ENCODE assay signal across 1 cellular context in the genomic region with DNA sequence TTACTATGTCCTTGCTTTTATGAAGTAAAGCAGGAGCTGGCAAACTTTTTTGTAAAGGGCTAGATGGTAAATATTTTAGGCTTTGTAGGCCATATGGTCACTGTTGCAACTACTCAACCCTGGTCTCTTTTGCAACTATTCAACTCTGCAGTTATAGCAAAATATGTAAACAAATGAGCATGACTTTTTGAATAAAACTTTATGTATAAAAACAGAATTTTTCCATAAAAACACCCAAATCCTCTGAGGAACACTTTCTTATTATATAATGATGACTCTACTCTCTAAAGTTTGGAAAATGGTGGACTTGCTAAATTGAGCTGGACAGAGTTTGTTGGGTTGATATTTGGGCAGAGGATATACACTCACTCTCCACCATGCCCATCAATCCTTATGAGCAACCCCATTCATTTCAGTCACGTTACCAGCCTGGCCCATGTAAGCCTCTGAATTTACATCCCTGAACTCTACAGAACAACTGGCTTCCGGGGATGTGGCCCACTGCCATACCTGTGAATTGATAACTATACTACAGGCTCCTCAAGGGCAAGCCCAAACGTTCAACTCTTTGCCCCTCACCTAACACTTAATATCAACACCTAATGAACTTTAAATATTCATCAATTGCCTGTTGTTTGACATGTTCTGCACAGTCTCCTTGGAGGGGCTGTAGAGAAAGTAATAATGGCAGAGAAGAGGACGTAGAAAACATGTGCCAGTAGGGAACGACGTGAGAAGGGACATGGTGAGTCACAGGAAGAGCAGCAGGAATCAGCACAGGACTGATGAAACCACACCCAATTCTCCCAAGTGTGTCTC.
TF ChIP-seq lines count a peak whose summit lies in the region.

No MANE protein-coding gene starts in this region.

TF ChIP-seq in K562, 482 proteins besides CTCF, POLR2A, EP300 and RAD21 (continued from another document and continues in another):
- TF ChIP-seq, protein P1, sequence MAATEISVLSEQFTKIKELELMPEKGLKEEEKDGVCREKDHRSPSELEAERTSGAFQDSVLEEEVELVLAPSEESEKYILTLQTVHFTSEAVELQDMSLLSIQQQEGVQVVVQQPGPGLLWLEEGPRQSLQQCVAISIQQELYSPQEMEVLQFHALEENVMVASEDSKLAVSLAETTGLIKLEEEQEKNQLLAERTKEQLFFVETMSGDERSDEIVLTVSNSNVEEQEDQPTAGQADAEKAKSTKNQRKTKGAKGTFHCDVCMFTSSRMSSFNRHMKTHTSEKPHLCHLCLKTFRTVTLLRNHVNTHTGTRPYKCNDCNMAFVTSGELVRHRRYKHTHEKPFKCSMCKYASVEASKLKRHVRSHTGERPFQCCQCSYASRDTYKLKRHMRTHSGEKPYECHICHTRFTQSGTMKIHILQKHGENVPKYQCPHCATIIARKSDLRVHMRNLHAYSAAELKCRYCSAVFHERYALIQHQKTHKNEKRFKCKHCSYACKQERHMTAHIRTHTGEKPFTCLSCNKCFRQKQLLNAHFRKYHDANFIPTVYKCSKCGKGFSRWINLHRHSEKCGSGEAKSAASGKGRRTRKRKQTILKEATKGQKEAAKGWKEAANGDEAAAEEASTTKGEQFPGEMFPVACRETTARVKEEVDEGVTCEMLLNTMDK (IDR thresholded peaks at IDR 0.05; ENCODE audit: borderline replicate concordance, insufficient read depth, low read depth, low read length, poor library complexity, severe bottlenecking): no peak
- TF ChIP-seq, protein P2, sequence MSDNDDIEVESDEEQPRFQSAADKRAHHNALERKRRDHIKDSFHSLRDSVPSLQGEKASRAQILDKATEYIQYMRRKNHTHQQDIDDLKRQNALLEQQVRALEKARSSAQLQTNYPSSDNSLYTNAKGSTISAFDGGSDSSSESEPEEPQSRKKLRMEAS (CRISPR knock-in tag; IDR thresholded peaks at IDR 0.05): peak; percentile 80
- TF ChIP-seq NR3C1 (CRISPR knock-in tag; IDR thresholded peaks at IDR 0.05): no peak
- TF ChIP-seq, protein P3, sequence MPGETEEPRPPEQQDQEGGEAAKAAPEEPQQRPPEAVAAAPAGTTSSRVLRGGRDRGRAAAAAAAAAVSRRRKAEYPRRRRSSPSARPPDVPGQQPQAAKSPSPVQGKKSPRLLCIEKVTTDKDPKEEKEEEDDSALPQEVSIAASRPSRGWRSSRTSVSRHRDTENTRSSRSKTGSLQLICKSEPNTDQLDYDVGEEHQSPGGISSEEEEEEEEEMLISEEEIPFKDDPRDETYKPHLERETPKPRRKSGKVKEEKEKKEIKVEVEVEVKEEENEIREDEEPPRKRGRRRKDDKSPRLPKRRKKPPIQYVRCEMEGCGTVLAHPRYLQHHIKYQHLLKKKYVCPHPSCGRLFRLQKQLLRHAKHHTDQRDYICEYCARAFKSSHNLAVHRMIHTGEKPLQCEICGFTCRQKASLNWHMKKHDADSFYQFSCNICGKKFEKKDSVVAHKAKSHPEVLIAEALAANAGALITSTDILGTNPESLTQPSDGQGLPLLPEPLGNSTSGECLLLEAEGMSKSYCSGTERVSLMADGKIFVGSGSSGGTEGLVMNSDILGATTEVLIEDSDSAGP (CRISPR knock-in tag; IDR thresholded peaks at IDR 0.05): no peak
- peak; percentile 69; the same call in 1 of the 2 replicates for TF ChIP-seq MECOM (CRISPR knock-in tag; IDR thresholded peaks at IDR 0.05)
- TF ChIP-seq, protein P4, sequence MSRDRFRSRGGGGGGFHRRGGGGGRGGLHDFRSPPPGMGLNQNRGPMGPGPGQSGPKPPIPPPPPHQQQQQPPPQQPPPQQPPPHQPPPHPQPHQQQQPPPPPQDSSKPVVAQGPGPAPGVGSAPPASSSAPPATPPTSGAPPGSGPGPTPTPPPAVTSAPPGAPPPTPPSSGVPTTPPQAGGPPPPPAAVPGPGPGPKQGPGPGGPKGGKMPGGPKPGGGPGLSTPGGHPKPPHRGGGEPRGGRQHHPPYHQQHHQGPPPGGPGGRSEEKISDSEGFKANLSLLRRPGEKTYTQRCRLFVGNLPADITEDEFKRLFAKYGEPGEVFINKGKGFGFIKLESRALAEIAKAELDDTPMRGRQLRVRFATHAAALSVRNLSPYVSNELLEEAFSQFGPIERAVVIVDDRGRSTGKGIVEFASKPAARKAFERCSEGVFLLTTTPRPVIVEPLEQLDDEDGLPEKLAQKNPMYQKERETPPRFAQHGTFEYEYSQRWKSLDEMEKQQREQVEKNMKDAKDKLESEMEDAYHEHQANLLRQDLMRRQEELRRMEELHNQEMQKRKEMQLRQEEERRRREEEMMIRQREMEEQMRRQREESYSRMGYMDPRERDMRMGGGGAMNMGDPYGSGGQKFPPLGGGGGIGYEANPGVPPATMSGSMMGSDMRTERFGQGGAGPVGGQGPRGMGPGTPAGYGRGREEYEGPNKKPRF (IDR thresholded peaks at IDR 0.05; ENCODE audit: low read depth, low read length): no peak
- no peak for TF ChIP-seq PHB (CRISPR knock-in tag; IDR thresholded peaks at IDR 0.05)
- TF ChIP-seq, protein P5, sequence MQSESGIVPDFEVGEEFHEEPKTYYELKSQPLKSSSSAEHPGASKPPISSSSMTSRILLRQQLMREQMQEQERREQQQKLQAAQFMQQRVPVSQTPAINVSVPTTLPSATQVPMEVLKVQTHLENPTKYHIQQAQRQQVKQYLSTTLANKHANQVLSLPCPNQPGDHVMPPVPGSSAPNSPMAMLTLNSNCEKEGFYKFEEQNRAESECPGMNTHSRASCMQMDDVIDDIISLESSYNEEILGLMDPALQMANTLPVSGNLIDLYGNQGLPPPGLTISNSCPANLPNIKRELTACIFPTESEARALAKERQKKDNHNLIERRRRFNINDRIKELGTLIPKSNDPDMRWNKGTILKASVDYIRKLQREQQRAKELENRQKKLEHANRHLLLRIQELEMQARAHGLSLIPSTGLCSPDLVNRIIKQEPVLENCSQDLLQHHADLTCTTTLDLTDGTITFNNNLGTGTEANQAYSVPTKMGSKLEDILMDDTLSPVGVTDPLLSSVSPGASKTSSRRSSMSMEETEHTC (IDR thresholded peaks at IDR 0.05): no peak
- no peak for TF ChIP-seq NR2C1 (IDR thresholded peaks at IDR 0.05)
- peak; percentile 84 for TF ChIP-seq NR2C1 (tag; IDR thresholded peaks at IDR 0.05)
- TF ChIP-seq CREM (IDR thresholded peaks at IDR 0.05; ENCODE audit: low read depth): peak; percentile 93
- TF ChIP-seq BCL6 (CRISPR knock-in tag; IDR thresholded peaks at IDR 0.05): no peak
- TF ChIP-seq, protein P6, sequence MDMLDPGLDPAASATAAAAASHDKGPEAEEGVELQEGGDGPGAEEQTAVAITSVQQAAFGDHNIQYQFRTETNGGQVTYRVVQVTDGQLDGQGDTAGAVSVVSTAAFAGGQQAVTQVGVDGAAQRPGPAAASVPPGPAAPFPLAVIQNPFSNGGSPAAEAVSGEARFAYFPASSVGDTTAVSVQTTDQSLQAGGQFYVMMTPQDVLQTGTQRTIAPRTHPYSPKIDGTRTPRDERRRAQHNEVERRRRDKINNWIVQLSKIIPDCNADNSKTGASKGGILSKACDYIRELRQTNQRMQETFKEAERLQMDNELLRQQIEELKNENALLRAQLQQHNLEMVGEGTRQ (CRISPR knock-in tag; IDR thresholded peaks at IDR 0.05): no peak
- TF ChIP-seq ZNF282 (CRISPR knock-in tag; IDR thresholded peaks at IDR 0.05): no peak
- TF ChIP-seq, protein P7, sequence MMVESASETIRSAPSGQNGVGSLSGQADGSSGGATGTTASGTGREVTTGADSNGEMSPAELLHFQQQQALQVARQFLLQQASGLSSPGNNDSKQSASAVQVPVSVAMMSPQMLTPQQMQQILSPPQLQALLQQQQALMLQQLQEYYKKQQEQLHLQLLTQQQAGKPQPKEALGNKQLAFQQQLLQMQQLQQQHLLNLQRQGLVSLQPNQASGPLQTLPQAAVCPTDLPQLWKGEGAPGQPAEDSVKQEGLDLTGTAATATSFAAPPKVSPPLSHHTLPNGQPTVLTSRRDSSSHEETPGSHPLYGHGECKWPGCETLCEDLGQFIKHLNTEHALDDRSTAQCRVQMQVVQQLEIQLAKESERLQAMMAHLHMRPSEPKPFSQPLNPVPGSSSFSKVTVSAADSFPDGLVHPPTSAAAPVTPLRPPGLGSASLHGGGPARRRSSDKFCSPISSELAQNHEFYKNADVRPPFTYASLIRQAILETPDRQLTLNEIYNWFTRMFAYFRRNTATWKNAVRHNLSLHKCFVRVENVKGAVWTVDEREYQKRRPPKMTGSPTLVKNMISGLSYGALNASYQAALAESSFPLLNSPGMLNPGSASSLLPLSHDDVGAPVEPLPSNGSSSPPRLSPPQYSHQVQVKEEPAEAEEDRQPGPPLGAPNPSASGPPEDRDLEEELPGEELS (CRISPR knock-in tag; IDR thresholded peaks at IDR 0.05; ENCODE audit: borderline replicate concordance): no peak
- TF ChIP-seq, protein P8, sequence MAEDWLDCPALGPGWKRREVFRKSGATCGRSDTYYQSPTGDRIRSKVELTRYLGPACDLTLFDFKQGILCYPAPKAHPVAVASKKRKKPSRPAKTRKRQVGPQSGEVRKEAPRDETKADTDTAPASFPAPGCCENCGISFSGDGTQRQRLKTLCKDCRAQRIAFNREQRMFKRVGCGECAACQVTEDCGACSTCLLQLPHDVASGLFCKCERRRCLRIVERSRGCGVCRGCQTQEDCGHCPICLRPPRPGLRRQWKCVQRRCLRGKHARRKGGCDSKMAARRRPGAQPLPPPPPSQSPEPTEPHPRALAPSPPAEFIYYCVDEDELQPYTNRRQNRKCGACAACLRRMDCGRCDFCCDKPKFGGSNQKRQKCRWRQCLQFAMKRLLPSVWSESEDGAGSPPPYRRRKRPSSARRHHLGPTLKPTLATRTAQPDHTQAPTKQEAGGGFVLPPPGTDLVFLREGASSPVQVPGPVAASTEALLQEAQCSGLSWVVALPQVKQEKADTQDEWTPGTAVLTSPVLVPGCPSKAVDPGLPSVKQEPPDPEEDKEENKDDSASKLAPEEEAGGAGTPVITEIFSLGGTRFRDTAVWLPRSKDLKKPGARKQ (CRISPR knock-in tag; IDR thresholded peaks at IDR 0.05): no peak
- TF ChIP-seq POLR2AphosphoS5 (IDR thresholded peaks at IDR 0.05; ENCODE audit: control insufficient read depth, insufficient read depth, low read depth, low read length): no peak
- TF ChIP-seq NR2F6 (CRISPR knock-in tag; IDR thresholded peaks at IDR 0.05): no peak
- 0 out of 2 replicates have a peak, but pooled peaks have one; percentile 75 for TF ChIP-seq SMAD3 (CRISPR knock-in tag; conservative IDR thresholded peaks at IDR 0.05)
- TF ChIP-seq, protein P9, sequence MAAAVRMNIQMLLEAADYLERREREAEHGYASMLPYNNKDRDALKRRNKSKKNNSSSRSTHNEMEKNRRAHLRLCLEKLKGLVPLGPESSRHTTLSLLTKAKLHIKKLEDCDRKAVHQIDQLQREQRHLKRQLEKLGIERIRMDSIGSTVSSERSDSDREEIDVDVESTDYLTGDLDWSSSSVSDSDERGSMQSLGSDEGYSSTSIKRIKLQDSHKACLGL (CRISPR knock-in tag; IDR thresholded peaks at IDR 0.05; ENCODE audit: borderline replicate concordance, poor library complexity, severe bottlenecking): no peak
- no peak for TF ChIP-seq CSDE1 (IDR thresholded peaks at IDR 0.05)
- no peak for TF ChIP-seq ZNF347 (CRISPR knock-in tag; IDR thresholded peaks at IDR 0.05; ENCODE audit: low read depth)
- peak; percentile 44; the same call in 1 of the 2 replicates for TF ChIP-seq GTF2E2 (tag; IDR thresholded peaks at IDR 0.05)
- TF ChIP-seq NEUROD1 (IDR thresholded peaks at IDR 0.05; ENCODE audit: borderline replicate concordance, low read depth, low read length, partially characterized antibody): peak; percentile 21
- no peak for TF ChIP-seq RB1 (IDR thresholded peaks at IDR 0.05; ENCODE audit: low read depth)
- TF ChIP-seq ZNF212 (CRISPR knock-in tag; IDR thresholded peaks at IDR 0.05): no peak
- no peak for TF ChIP-seq ZNF707 (CRISPR knock-in tag; conservative IDR thresholded peaks at IDR 0.05)
- TF ChIP-seq TBP (optimal IDR thresholded peaks at IDR 0.05; ENCODE audit: low read depth, low read length): no peak
